ENCODE assay signal across 17 cellular contexts in the genomic region with DNA sequence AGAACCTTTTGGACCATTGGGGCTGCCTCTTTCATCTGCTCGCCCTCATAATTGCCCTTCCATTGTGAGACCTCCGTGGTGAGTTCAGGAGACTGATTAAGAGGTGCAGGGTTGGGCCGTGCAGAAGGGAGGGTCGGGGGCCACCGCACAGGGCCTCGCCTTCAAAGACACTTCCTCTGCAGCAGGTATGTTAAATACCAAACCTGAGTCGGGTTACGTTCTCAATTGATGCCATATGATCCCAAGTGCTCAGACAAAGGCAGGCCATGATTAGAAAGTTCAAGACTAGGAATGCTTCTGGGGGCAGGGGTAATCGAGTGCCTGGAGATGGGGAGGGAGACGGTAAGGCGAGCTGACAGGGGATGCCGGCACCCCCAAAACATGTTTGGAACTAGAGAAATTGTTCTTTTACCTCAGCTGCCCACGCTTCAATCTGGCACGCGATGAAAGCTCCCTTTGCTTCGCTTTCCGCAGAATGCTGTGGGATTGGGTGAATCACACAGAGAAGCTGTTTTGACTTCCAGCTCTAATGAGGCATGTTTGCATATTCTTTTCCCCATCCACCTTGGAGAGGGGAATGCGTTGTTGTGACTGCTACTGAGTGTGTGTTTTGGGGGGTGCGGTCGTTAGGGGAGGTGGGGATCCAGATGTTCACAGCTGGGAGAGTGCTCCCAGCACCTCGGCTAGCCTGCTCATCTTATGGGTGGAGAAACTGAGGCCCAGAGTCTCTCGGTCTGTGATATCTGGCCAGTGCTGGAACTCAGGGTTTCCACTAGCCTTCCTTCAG.
DNase-seq lines count a peak whose midpoint lies in the region; ATAC-seq, FAIRE-seq and TF ChIP-seq lines count a peak whose summit lies in the region.
"Had no signal": no experiment of that assay in that cellular context is flagged by ENCODE, and none has a peak within 500 bp of the region (broad histone marks: within the 10 kb centered on the region; RNA-seq: fewer than 3 reads in every experiment).

No MANE protein-coding gene starts in this region.

- H3K27me3 ChIP-seq in H9 (ENCODE audit: insufficient read depth, low read length) (no peaks in the 10 kb centered on the region), bronchial epithelial cell (ENCODE audit: control insufficient read depth, insufficient read depth, low read length) (peaks cover 38% of the 10 kb centered on the region), left ventricle myocardium inferior (ENCODE audit: low read depth) (peaks cover 38% of the 10 kb centered on the region)
- no peaks in the 10 kb centered on the region for H3K27me3 ChIP-seq in CD4-positive, alpha-beta memory T cell (ENCODE audit: insufficient read depth, low read length)

- no peak overlapping the region for H2BK5ac ChIP-seq in H9 (ENCODE audit: insufficient read length, low read length)

- H3K9me3 ChIP-seq in H9 (ENCODE audit: control insufficient read depth, low read depth, low read length) (no peaks in the 10 kb centered on the region), left ventricle myocardium inferior (replicated peaks) (no peaks in the 10 kb centered on the region)
- H3K9me3 ChIP-seq in CD4-positive, alpha-beta memory T cell (ENCODE audit: control insufficient read depth in 1 of 2, low read length in 2 of 2) = no peaks in the 10 kb centered on the region

- H2BK12ac ChIP-seq in H9 (ENCODE audit: insufficient read length, low read depth, low read length) = no peak overlapping the region

- H3K79me2 ChIP-seq in H9 (ENCODE audit: insufficient read depth, low read length) = no peaks in the 10 kb centered on the region

- no peak overlapping the region for H2AFZ ChIP-seq in H9 (ENCODE audit: low read length)

- no peak overlapping the region for H3T11ph ChIP-seq in H9 (ENCODE audit: low read length)

- no peak overlapping the region for H4K5ac ChIP-seq in H9 (ENCODE audit: insufficient read length, low read depth, low read length)

- H3K4me1 Mint-ChIP-seq in H9 = peaks cover 21 to 22% of the 10 kb centered on the region in 2 experiments
- peaks cover 49% of the 10 kb centered on the region for H3K4me1 Mint-ChIP-seq in nephron progenitor cell
- no peaks in the 10 kb centered on the region for H3K4me1 Mint-ChIP-seq in CD4-positive, alpha-beta memory T cell

- no peak overlapping the region for H3K23ac ChIP-seq in H9 (ENCODE audit: insufficient read length, low read depth, low read length)

- DNase-seq in Ammon's horn (ENCODE audit: low spot score) (peak; percentile 40), H9 (no peak), bronchial epithelial cell (ENCODE audit: low read depth) (peak; percentile 27), nephron progenitor cell (no peak), left ventricle myocardium inferior (no peak)
- no peak for DNase-seq in CD4-positive, alpha-beta memory T cell
- DNase-seq: CD4-positive, alpha-beta T cell; NCI-H1105; NCI-H2081; NCI-H2227 treated with DMSO at 0.1 percent for 48 hours; NCI-H524; PC-3 had no signal

- no peak overlapping the region for H2BK20ac ChIP-seq in H9 (ENCODE audit: low read depth, low read length, poor library complexity, severe bottlenecking)

- H3K27ac Mint-ChIP-seq in H9 (peak overlapping the region in 2 of 3 experiments; percentile 40 to 44; a peak in 2 of 7 replicates), nephron progenitor cell (peak overlapping the region; percentile 39)
- no peak overlapping the region for H3K27ac Mint-ChIP-seq in CD4-positive, alpha-beta memory T cell
- H3K27ac Mint-ChIP-seq: CD4-positive, alpha-beta T cell had no signal

- no peaks in the 10 kb centered on the region for H3K23me2 ChIP-seq in H9 (ENCODE audit: insufficient read length, low read depth, low read length, poor library complexity, severe bottlenecking)

- H3K4me2 ChIP-seq in H9 (ENCODE audit: insufficient read depth, insufficient read length, low read length) = no peak overlapping the region

- no peak overlapping the region for H2AK5ac ChIP-seq in H9 (ENCODE audit: insufficient read length, low read length)

- H3K27ac ChIP-seq in H9 (ENCODE audit: insufficient read length, low read depth, low read length) (no peak overlapping the region), left ventricle myocardium inferior (replicated peaks) (no peak overlapping the region)
- no peak overlapping the region for H3K27ac ChIP-seq in CD4-positive, alpha-beta memory T cell (ENCODE audit: low read depth, low read length)
- H3K27ac ChIP-seq: RWPE1 had no signal

- H3K36me3 Mint-ChIP-seq in H9 (ENCODE audit: insufficient read depth in 1 of 3, low read depth in 3 of 3) (peaks cover 0 to 2% (median 1%) of the 10 kb centered on the region in 3 experiments; a peak in 3 of 7 replicates), nephron progenitor cell (ENCODE audit: low read depth) (no peaks in the 10 kb centered on the region)
- no peaks in the 10 kb centered on the region for H3K36me3 Mint-ChIP-seq in CD4-positive, alpha-beta memory T cell

- no CpG with 5 or more reads among the region's 22 CpGs for WGBS in H9 (ENCODE audit: extremely low coverage, insufficient read length, low lambda C conversion rate)

- POLR2A ChIA-PET in CD4-positive, alpha-beta memory T cell (lab: Charles Lee; ENCODE audit: partially characterized antibody) = no interaction called here

- H3K14ac ChIP-seq in H9 (ENCODE audit: insufficient read depth, low read length) = no peak overlapping the region

- no peaks in the 10 kb centered on the region; the same call in 1 of the 2 replicates for H3K4me1 ChIP-seq in H9 (ENCODE audit: insufficient read depth, low read length)
- H3K4me1 ChIP-seq in left ventricle myocardium inferior = no peaks in the 10 kb centered on the region
- no peaks in the 10 kb centered on the region for H3K4me1 ChIP-seq in CD4-positive, alpha-beta memory T cell (ENCODE audit: insufficient read depth, low read length)

- no peak overlapping the region for H3K18ac ChIP-seq in H9 (ENCODE audit: insufficient read length, low read depth, low read length)

- H3K36me3 ChIP-seq in bronchial epithelial cell (ENCODE audit: control insufficient read depth, insufficient read depth, low read length) (no peaks in the 10 kb centered on the region), left ventricle myocardium inferior (no peaks in the 10 kb centered on the region)
- H3K36me3 ChIP-seq in CD4-positive, alpha-beta memory T cell (ENCODE audit: insufficient read depth, low read length) = no peaks in the 10 kb centered on the region

- H3K56ac ChIP-seq in H9 (ENCODE audit: insufficient read length, low read depth, low read length) = no peak overlapping the region

- H4K91ac ChIP-seq in H9 (ENCODE audit: insufficient read length, low read depth, low read length) = no peak overlapping the region

- H3K4ac ChIP-seq in H9 (ENCODE audit: low read depth, low read length) = no peak overlapping the region

- H3K9ac ChIP-seq in H9 (ENCODE audit: extremely low read depth, insufficient read length, low read length) = no peak overlapping the region

- no peak for ATAC-seq in GM18498 (IDR thresholded peaks at IDR 0.05; ENCODE audit: unreplicated experiment)
- no peak for ATAC-seq in HG02981 (IDR thresholded peaks at IDR 0.05; ENCODE audit: unreplicated experiment)
- ATAC-seq: K562, PC-3 had no signal

- no peak overlapping the region for H2BK15ac ChIP-seq in H9 (ENCODE audit: low read depth, low read length)

- H3K27me3 Mint-ChIP-seq in H9 (ENCODE audit: low read depth) (peaks cover 6% of the 10 kb centered on the region; the same call in 1 of the 2 replicates), nephron progenitor cell (ENCODE audit: low read depth, poor library complexity) (peaks cover 9% of the 10 kb centered on the region)
- H3K27me3 Mint-ChIP-seq in CD4-positive, alpha-beta memory T cell = no peaks in the 10 kb centered on the region
- H3K27me3 Mint-ChIP-seq: CD4-positive, alpha-beta T cell had no signal

- H2BK120ac ChIP-seq in H9 (ENCODE audit: low read depth, low read length, poor library complexity, severe bottlenecking) = no peak overlapping the region

- TF ChIP-seq CTCF in H9 (conservative IDR thresholded peaks at IDR 0.05) = no peak
- no peak for TF ChIP-seq CTCF in bronchial epithelial cell (IDR thresholded peaks at IDR 0.05; ENCODE audit: insufficient read depth, low read length, severe bottlenecking)
- no peak for TF ChIP-seq CTCF in nephron progenitor cell (IDR thresholded peaks at IDR 0.05)
- TF ChIP-seq CTCF in left ventricle myocardium inferior (IDR thresholded peaks at IDR 0.05; ENCODE audit: borderline replicate concordance) = no peak

- H4K8ac ChIP-seq in H9 (replicated peaks; ENCODE audit: insufficient read length, low read depth, low read length) = no peak overlapping the region

- H3K4me3 ChIP-seq in bronchial epithelial cell (ENCODE audit: low read depth, low read length) (no peak overlapping the region), left ventricle myocardium inferior (no peak overlapping the region)
- no peak overlapping the region for H3K4me3 ChIP-seq in CD4-positive, alpha-beta memory T cell (ENCODE audit: low read length in 2 of 2)
- H3K4me3 ChIP-seq: K562 had no signal

- peak overlapping the region in 1 of 2 experiments; percentile 36; a peak in 3 of 5 replicates for H3K4me3 Mint-ChIP-seq in H9
- peak overlapping the region; percentile 18 for H3K4me3 Mint-ChIP-seq in nephron progenitor cell
- no peak overlapping the region for H3K4me3 Mint-ChIP-seq in CD4-positive, alpha-beta memory T cell
- H3K4me3 Mint-ChIP-seq: CD4-positive, alpha-beta T cell had no signal

- intact Hi-C loops in left ventricle myocardium inferior (cut with micrococcal nuclease) = no loop called here
- intact Hi-C loops in CD4-positive, alpha-beta memory T cell (cut with micrococcal nuclease) = no loop called here

- H3K79me1 ChIP-seq in H9 (ENCODE audit: insufficient read depth, low read depth, low read length, poor library complexity, severe bottlenecking) = no peaks in the 10 kb centered on the region

- no peaks in the 10 kb centered on the region for H4K20me1 ChIP-seq in H9 (ENCODE audit: control insufficient read depth, insufficient read depth, insufficient read length)

- CTCF ChIA-PET in CD4-positive, alpha-beta memory T cell (lab: Charles Lee; ENCODE audit: partially characterized antibody) = no interaction called here

- no peak for FAIRE-seq in bronchial epithelial cell (lab: Jason Lieb, UNC)
- FAIRE-seq: GM12892, K562 had no signal

- H3K9me3 Mint-ChIP-seq in H9 = peaks cover under 1 to 4% of the 10 kb centered on the region in 2 experiments
- H3K9me3 Mint-ChIP-seq in nephron progenitor cell = peaks cover 12% of the 10 kb centered on the region
- H3K9me3 Mint-ChIP-seq in CD4-positive, alpha-beta memory T cell = peaks cover 0 to 4% (median 0%) of the 10 kb centered on the region in 8 donors
- H3K9me3 Mint-ChIP-seq: CD4-positive, alpha-beta T cell had no signal

Comparison
In these comparisons a context has a peak if more than half of its experiments do, and no peak if none do; other contexts are left out.
1. DNase-seq: peak in Ammon's horn (single experiment) and bronchial epithelial cell (single experiment); none in H9 (single experiment), nephron progenitor cell (single experiment), left ventricle myocardium inferior (single experiment) and CD4-positive, alpha-beta memory T cell (0 of 5).
2. H3K27ac Mint-ChIP-seq: peak in H9 (2 of 3) and nephron progenitor cell (single experiment); none in CD4-positive, alpha-beta memory T cell (0 of 7).